Comparison of ENCODE assay signal across 8 cellular contexts in the genomic region with DNA sequence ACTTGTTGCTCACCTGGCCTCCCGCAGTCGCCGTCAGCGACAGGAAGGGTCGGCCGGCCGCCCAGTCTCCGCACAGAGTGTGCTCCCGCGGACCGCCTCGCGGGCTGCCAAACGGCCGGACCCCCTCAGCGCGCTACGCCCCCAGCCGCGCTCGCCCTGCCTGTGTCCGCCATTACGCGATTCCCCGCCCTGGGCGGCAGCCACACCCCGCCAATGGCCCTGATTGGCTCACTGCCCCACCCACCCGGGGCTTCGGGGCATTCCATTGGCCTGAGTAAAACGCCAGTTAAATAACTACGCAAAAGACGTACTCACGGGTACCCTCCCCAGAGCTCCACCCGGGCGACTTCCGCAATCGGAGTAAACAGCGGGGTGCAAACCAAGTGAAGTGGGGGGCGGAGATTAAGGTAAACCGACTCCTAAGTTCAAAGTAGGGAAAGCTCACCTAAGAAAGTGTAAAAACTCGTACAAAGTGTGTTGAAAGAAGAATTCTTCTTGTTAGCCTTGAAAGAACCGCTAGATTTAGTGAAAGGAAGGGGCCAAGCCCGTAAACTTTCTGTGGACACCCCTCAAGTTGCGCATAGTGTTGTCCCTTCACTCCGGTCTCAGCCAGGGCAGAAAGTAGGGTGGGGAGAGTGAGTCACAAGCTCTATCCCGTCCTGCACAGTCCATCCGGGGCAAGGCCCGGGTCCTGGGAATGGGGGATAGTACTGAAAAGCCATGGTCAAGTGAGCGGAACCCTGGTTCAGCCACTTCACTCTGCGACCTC. TPM values are rescaled to one million over a fixed set of nuclear protein-coding genes. Genes with fewer than 3 reads are reported as not detected.
DNase-seq lines count a peak whose midpoint lies in the region; ATAC-seq and TF ChIP-seq lines count a peak whose summit lies in the region.

Gene WASF2, minus strand, starts transcription at position 195 of the 769 bp plus-strand sequence. CDS start 61,277 bp downstream, outside the sequence.

- peak within 1 kb of the TSS; percentile 100 for H3K9ac ChIP-seq in mucosa of stomach (ENCODE audit: low read length)

- H3K9me3 Mint-ChIP-seq in activated T-cell treated with anti-CD3 and anti-CD28 coated beads, Interleukin-2, amount 50 U/mL, for 4 hours, result no peaks in the 10 kb centered on the region

- ATAC-seq in GM21723 (IDR thresholded peaks at IDR 0.05; ENCODE audit: unreplicated experiment) (peak; percentile 83), Panc1 (peak; percentile 94)
- peak; percentile 91 to 92 for ATAC-seq in activated T-cell treated with anti-CD3 and anti-CD28 coated beads, Interleukin-2, amount 50 U/mL, for 4 hours

- H3K4me1 Mint-ChIP-seq in activated T-cell treated with anti-CD3 and anti-CD28 coated beads, Interleukin-2, amount 50 U/mL, for 4 hours (ENCODE audit: low read depth), result peaks cover 35% of the 10 kb centered on the region

- peak within 1 kb of the TSS; percentile 96 for H3K4me3 Mint-ChIP-seq in activated T-cell treated with anti-CD3 and anti-CD28 coated beads, Interleukin-2, amount 50 U/mL, for 4 hours

- no peak for TF ChIP-seq CTCF in Panc1 (IDR thresholded peaks at IDR 0.05)

- DNase-seq in DMS53 (lab: John Stamatoyannopoulos, UW) (peak; percentile 98), KG1 (lab: John Stamatoyannopoulos, UW) (peak; percentile 99), Panc1 (ENCODE audit: low read depth, low spot score) (peak; percentile 91)
- peak; percentile 95 for DNase-seq in activated T-cell treated with anti-CD3 and anti-CD28 coated beads, Interleukin-2, amount 50 U/mL, for 4 hours
- peak; percentile 92 to 94 for DNase-seq in stimulated activated CD8-positive, alpha-beta memory T cell treated with anti-CD3 and anti-CD28 coated beads, Interleukin-7, amount 100 ng/mL, for 1 hour (ENCODE audit: low read depth in 2 of 2)

- peaks cover under 1% of the 10 kb centered on the region for H3K36me3 Mint-ChIP-seq in activated T-cell treated with anti-CD3 and anti-CD28 coated beads, Interleukin-2, amount 50 U/mL, for 4 hours (ENCODE audit: insufficient read depth)

- H3K4me1 ChIP-seq in Panc1 (ENCODE audit: control insufficient read depth, insufficient read depth, low read length) (peaks cover 25% of the 10 kb centered on the region), esophagus (ENCODE audit: control insufficient read depth in 2 of 2, insufficient read depth in 2 of 2, low read length in 1 of 2) (peaks cover 0 to 7% of the 10 kb centered on the region in 2 donors), mucosa of stomach (ENCODE audit: control insufficient read depth, insufficient read depth, low read length) (peaks cover 27% of the 10 kb centered on the region)

- intact Hi-C loops in Panc1 (cut with micrococcal nuclease; ENCODE audit: unreplicated experiment), result loop anchor here (10.0 kb wide), 1 partner anchor 75 kb away; no protein-coding TSS in a partner anchor

- in situ Hi-C loops in Panc1 (cut with HindIII; ENCODE audit: low pct_unique_long_range_greater_than_20kb, low sequenced_read_pairs), result no loop called here

- H3K27me3 ChIP-seq in Panc1 (ENCODE audit: control insufficient read depth, insufficient read depth, low read length) (no peaks in the 10 kb centered on the region), esophagus (ENCODE audit: control insufficient read depth in 1 of 2, insufficient read depth in 2 of 2, low read length in 2 of 2) (no peaks in the 10 kb centered on the region), mucosa of stomach (ENCODE audit: control insufficient read depth, insufficient read depth, low read length) (no peaks in the 10 kb centered on the region)

- peak within 1 kb of the TSS; percentile 93 to 100 for H3K4me3 ChIP-seq in Panc1 (ENCODE audit: low read depth in 2 of 2, low read length in 2 of 2)
- H3K4me3 ChIP-seq in esophagus (ENCODE audit: low read depth in 1 of 2, low read length in 2 of 2), result peak within 1 kb of the TSS; percentile 84 to 91
- peak within 1 kb of the TSS; percentile 86 for H3K4me3 ChIP-seq in mucosa of stomach (ENCODE audit: low read length)

- no peaks in the 10 kb centered on the region for H3K27me3 Mint-ChIP-seq in activated T-cell treated with anti-CD3 and anti-CD28 coated beads, Interleukin-2, amount 50 U/mL, for 4 hours (ENCODE audit: low read depth)

- H3K27ac ChIP-seq in Panc1 (ENCODE audit: low read length) (peak within 1 kb of the TSS; percentile 99), esophagus (ENCODE audit: low read depth in 2 of 2, low read length in 1 of 2) (peak within 1 kb of the TSS; percentile 98)

- BruUV-seq in Panc1 (replicated peaks; lab: Mats Ljungman, UMichigan), result no TSS peak

- CTCF ChIA-PET in Panc1 (lab: Charles Lee), result interaction anchor here (0.6 to 1.2 kb wide), 4 partner anchors 21 to 115 kb away, joined by 3 to 4 read pairs (median 3); no protein-coding TSS in a partner anchor

- H3K36me3 ChIP-seq in Panc1 (ENCODE audit: control insufficient read depth, insufficient read depth, low read length) (peaks cover 4% of the 10 kb centered on the region; the same call in 1 of the 2 replicates), esophagus (ENCODE audit: control insufficient read depth in 2 of 2, insufficient read depth in 2 of 2, low read length in 1 of 2) (no peaks in the 10 kb centered on the region), mucosa of stomach (ENCODE audit: control insufficient read depth, insufficient read depth, low read length) (no peaks in the 10 kb centered on the region)

- H3K9me3 ChIP-seq in Panc1 (ENCODE audit: control insufficient read depth, insufficient read depth, low read depth, low read length) (no peaks in the 10 kb centered on the region), esophagus (ENCODE audit: control insufficient read depth in 2 of 2, insufficient read depth in 1 of 2, low read depth in 1 of 2, low read length in 1 of 2) (no peaks in the 10 kb centered on the region), mucosa of stomach (ENCODE audit: control insufficient read depth, low read length) (no peaks in the 10 kb centered on the region)

- POLR2A ChIA-PET in Panc1 (lab: Charles Lee), result no interaction called here

- 0 to 1% methylated on average over 50 of the region's 50 CpGs for WGBS in esophagus, 2 donors

RNA-seq across cellular contexts. Expression of gene WASF2, which starts in this region (rescaled TPM):
- 121 TPM for total RNA-seq in Panc1 (2021; ENCODE audit: unreplicated experiment)
- polyA plus RNA-seq in Panc1 (2012; ENCODE audit: insufficient read length), result 63.7 TPM
- 10 to 100 TPM; 82.2 to 98.7 (median 87.1) TPM for total RNA-seq in activated T-cell treated with anti-CD3 and anti-CD28 coated beads, Interleukin-2, amount 50 U/mL, for 4 hours
- polyA plus RNA-seq in esophagus, result 10 to 100 TPM; 47.8 TPM

Comparison
In these comparisons a context has a peak if more than half of its experiments do, and no peak if none do; other contexts are left out.
1. Peak in every context shown above with its lines: DNase-seq, ATAC-seq, H3K4me3 ChIP-seq and H3K27ac ChIP-seq.